In genomic region chr14:28365510-28365909, GRCh38 we compare ENCODE assay signal across 26 cellular contexts.
"Had no signal": no experiment of that assay in that cellular context is flagged by ENCODE, and none has a peak within 500 bp of the region (broad histone marks: within the 10 kb centered on the region; RNA-seq: fewer than 3 reads in every experiment).

No MANE protein-coding gene starts in this region.

- H3K4me3 ChIP-seq: colonic mucosa, esophagus muscularis mucosa, lung, mucosa of descending colon, pancreas, smooth muscle cell, stomach, thyroid gland, vagina had no signal

- H3K4me2 ChIP-seq: smooth muscle cell had no signal

- H3K4me1 ChIP-seq: colonic mucosa, esophagus muscularis mucosa, foreskin keratinocyte, pancreas, stomach, thyroid gland, vagina had no signal

- H3K27me3 ChIP-seq: colonic mucosa, esophagus muscularis mucosa, foreskin keratinocyte, neutrophil, pancreas, stomach, thyroid gland, vagina had no signal

- H3K27me3 Mint-ChIP-seq: dendritic cell treated with granulocyte-macrophage colony-stimulating factor and Interleukin-4, amounts not matched to agents 40 ng/mL and 50 ng/mL, for 4 days; naive B cell; natural killer cell treated with Interleukin-12 subunit alpha and Interleukin-12 subunit beta and Interleukin-15 and Interleukin-18, amount 100 ng/mL, for 72 hours had no signal

- H3K4me3 Mint-ChIP-seq: dendritic cell treated with granulocyte-macrophage colony-stimulating factor and Interleukin-4, amounts not matched to agents 40 ng/mL and 50 ng/mL, for 4 days; mesothelial cell of epicardium; natural killer cell treated with Interleukin-12 subunit alpha and Interleukin-12 subunit beta and Interleukin-15 and Interleukin-18, amount 100 ng/mL, for 72 hours; neural crest cell; stimulated activated effector memory CD8-positive, alpha-beta T cell treated with anti-CD3 and anti-CD28 coated beads, Interleukin-12 subunit alpha, Interleukin-12 subunit beta, amount 100 ng/mL, for 72 hours had no signal

- H3K36me3 ChIP-seq: colonic mucosa, esophagus muscularis mucosa, neutrophil, pancreas, stomach, thyroid gland, vagina had no signal

- FAIRE-seq: endothelial cell of umbilical vein, keratinocyte, pancreas had no signal

- H3K9me3 ChIP-seq: colonic mucosa, neutrophil, pancreas, thyroid gland had no signal

- DNase-seq: colonic mucosa; effector memory CD4-positive, alpha-beta T cell; foreskin keratinocyte; hypothalamus; mesenchymal stem cell; mucosa of descending colon; naive B cell; stimulated activated CD4-positive, alpha-beta T cell treated with anti-CD3 and anti-CD28 coated beads, Interleukin-2, amount 100 ng/mL, for 24 hours; stimulated activated CD4-positive, alpha-beta T cell treated with anti-CD3 and anti-CD28 coated beads, Interleukin-4, amount 100 ng/mL, for 24 hours; stimulated activated naive CD4-positive, alpha-beta T cell treated with Interleukin-2 at 50 U/mL for 16 hours; stomach; thyroid gland; trophoblast cell had no signal

- H3K36me3 Mint-ChIP-seq: mesothelial cell of epicardium; stimulated activated effector memory CD8-positive, alpha-beta T cell treated with anti-CD3 and anti-CD28 coated beads, Interleukin-12 subunit alpha, Interleukin-12 subunit beta, amount 100 ng/mL, for 72 hours had no signal

- H3K27ac ChIP-seq: colonic mucosa, esophagus muscularis mucosa, foreskin keratinocyte, neutrophil, pancreas, stomach, thyroid gland, vagina had no signal

- H3K27ac Mint-ChIP-seq: dendritic cell treated with granulocyte-macrophage colony-stimulating factor and Interleukin-4, amounts not matched to agents 40 ng/mL and 50 ng/mL, for 4 days; mesothelial cell of epicardium; naive B cell; natural killer cell treated with Interleukin-12 subunit alpha and Interleukin-12 subunit beta and Interleukin-15 and Interleukin-18, amount 100 ng/mL, for 72 hours; stimulated activated effector memory CD8-positive, alpha-beta T cell treated with anti-CD3 and anti-CD28 coated beads, Interleukin-12 subunit alpha, Interleukin-12 subunit beta, amount 100 ng/mL, for 72 hours had no signal

- H3K4me1 Mint-ChIP-seq: mesothelial cell of epicardium; naive B cell; stimulated activated effector memory CD8-positive, alpha-beta T cell treated with anti-CD3 and anti-CD28 coated beads, Interleukin-12 subunit alpha, Interleukin-12 subunit beta, amount 100 ng/mL, for 72 hours had no signal
